12 cellular contexts compared by ENCODE assay signal in genomic region chr9:125544988-125545651, GRCh38.
A peak's percentile ranks its signal among the peaks of the same experiment; 100 is the strongest.
DNase-seq lines count a peak whose midpoint lies in the region; ATAC-seq and TF ChIP-seq lines count a peak whose summit lies in the region.
"Had no signal": no experiment of that assay in that cellular context is flagged by ENCODE, and none has a peak within 500 bp of the region (broad histone marks: within the 10 kb centered on the region; RNA-seq: fewer than 3 reads in every experiment).

No MANE protein-coding gene starts in this region.

- H3K27ac ChIP-seq in uterus: peak overlapping the region; percentile 38 to 51
- H3K27ac ChIP-seq: A549, testis had no signal

- ATAC-seq in HG02981 (IDR thresholded peaks at IDR 0.05; ENCODE audit: unreplicated experiment): no peak
- ATAC-seq: A549 had no signal

- H3K27me3 ChIP-seq in uterus: no peaks in the 10 kb centered on the region
- H3K27me3 ChIP-seq: testis had no signal

- DNase-seq in NCI-H2171 treated with DMSO at 0.1 percent for 48 hours (lab: John Stamatoyannopoulos, UW) (peak; percentile 16), NCI-H2171 (lab: John Stamatoyannopoulos, UW) (no peak), dedifferentiated amniotic fluid mesenchymal stem cell (ENCODE audit: extremely low spot score) (peak; percentile 92), lung microvascular endothelial cell (ENCODE audit: low read depth in 2 of 2) (peak; percentile 24 to 55), uterus (peak in 1 of 2 donors; percentile 32), germinal center (ENCODE audit: low spot score) (no peak), NCI-H187 (lab: John Stamatoyannopoulos, UW) (no peak)
- DNase-seq: kidney glomerular epithelial cell, NCI-H2029 treated with DMSO at 0.1 percent for 48 hours, testis had no signal

- H3K4me3 ChIP-seq in uterus: no peak overlapping the region
- H3K4me3 ChIP-seq: A549, testis had no signal

- peaks cover 4 to 5% of the 10 kb centered on the region in 2 donors for H3K4me1 ChIP-seq in uterus

- H3K9me3 ChIP-seq in uterus: no peaks in the 10 kb centered on the region
- H3K9me3 ChIP-seq: A549, testis had no signal

- no peaks in the 10 kb centered on the region for H3K36me3 ChIP-seq in uterus

- TF ChIP-seq CTCF in uterus (IDR thresholded peaks at IDR 0.05): no peak

- TF ChIP-seq POLR2A in uterus (IDR thresholded peaks at IDR 0.05): no peak

- intact Hi-C loops in uterus (cut with DNase I; ENCODE audit: low total_unique reads): no loop called here

Comparison
In these comparisons a context has a peak if more than half of its experiments do, and no peak if none do; other contexts are left out.
1. DNase-seq: peak in NCI-H2171 treated with DMSO at 0.1 percent for 48 hours (single experiment), dedifferentiated amniotic fluid mesenchymal stem cell (single experiment) and lung microvascular endothelial cell (2 of 2); none in NCI-H2171 (single experiment), germinal center (single experiment) and NCI-H187 (0 of 2).